1 cellular context compared by ENCODE assay signal in the genomic region with DNA sequence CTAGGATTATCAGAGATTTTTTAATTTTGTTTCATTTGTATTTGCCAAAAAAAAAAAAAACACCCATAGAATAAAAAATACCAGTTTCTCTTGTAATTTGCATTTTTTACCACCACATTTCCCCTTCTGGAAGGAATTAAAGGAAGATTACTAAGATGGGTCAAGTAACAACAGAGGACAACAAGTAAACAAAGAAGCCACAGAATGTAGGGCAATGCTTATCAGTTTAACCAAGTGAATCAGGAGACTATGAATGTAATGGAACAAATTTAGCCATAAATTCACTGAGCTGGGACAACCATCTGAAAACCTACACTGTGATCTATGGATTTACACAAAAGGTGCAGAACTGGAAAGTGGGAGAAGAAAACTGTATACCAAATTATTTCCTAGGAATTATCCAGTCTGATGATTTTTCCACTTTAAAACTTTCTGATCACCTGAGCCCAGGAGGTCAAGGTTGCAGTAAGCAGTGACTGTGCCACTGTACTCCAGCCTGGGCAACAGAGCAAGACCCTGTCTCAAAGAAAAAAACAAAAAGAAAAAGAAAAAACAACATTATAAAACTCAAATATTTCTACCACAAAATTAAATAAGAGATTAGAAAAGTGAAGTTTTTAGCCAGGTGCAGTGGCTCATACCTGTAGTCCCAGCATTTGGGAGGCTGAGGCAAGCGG.
A peak's percentile ranks its signal among the peaks of the same experiment; 100 is the strongest.
TF ChIP-seq lines count a peak whose summit lies in the region.

No MANE protein-coding gene starts in this region.

TF ChIP-seq in HepG2, 621 proteins besides CTCF, POLR2A, EP300 and RAD21:
- TF ChIP-seq ZNF121 (CRISPR knock-in tag; IDR thresholded peaks at IDR 0.05): peak; percentile 82
- no peak for TF ChIP-seq RFXANK (CRISPR knock-in tag; IDR thresholded peaks at IDR 0.05)
- TF ChIP-seq KDM4B (CRISPR knock-in tag; IDR thresholded peaks at IDR 0.05): no peak
